1 cellular context compared by ENCODE assay signal in genomic region chr11:12411395-12411794, GRCh38.
TF ChIP-seq lines count a peak whose summit lies in the region.

No MANE protein-coding gene starts in this region.

TF ChIP-seq in HepG2, 621 proteins besides CTCF, POLR2A, EP300 and RAD21 (continued from another document):
- no peak for TF ChIP-seq TBP (CRISPR knock-in tag; IDR thresholded peaks at IDR 0.05)
- no peak for TF ChIP-seq ZSCAN29 (CRISPR knock-in tag; conservative IDR thresholded peaks at IDR 0.05)
- TF ChIP-seq MAFK (conservative IDR thresholded peaks at IDR 0.05 in 1 of 2, IDR thresholded peaks at IDR 0.05 in 1 of 2; ENCODE audit: low read length in 2 of 2), result peak; percentile 78 to 91; a peak in 3 of 4 replicates
- TF ChIP-seq ZNF747 (CRISPR knock-in tag; IDR thresholded peaks at IDR 0.05; ENCODE audit: borderline replicate concordance), result no peak
- TF ChIP-seq ZNF260 (CRISPR knock-in tag; IDR thresholded peaks at IDR 0.05; ENCODE audit: borderline replicate concordance, low read depth), result no peak
- no peak for TF ChIP-seq ZNF350 (CRISPR knock-in tag; IDR thresholded peaks at IDR 0.05; ENCODE audit: borderline replicate concordance, low read depth)
- no peak for TF ChIP-seq ZNF30 (CRISPR knock-in tag; IDR thresholded peaks at IDR 0.05)
- no peak for TF ChIP-seq BORCS8-MEF2B (CRISPR knock-in tag; IDR thresholded peaks at IDR 0.05)
